ENCODE assay signal across 8 cellular contexts in genomic region chr12:8609061-8609570, GRCh38. TPM values are rescaled to one million over a fixed set of nuclear protein-coding genes. Genes with fewer than 3 reads are reported as not detected.
A peak's percentile ranks its signal among the peaks of the same experiment; 100 is the strongest.
DNase-seq lines count a peak whose midpoint lies in the region; ATAC-seq, FAIRE-seq and TF ChIP-seq lines count a peak whose summit lies in the region.

No MANE protein-coding gene starts in this region.

- no peak for TF ChIP-seq EP300 in stomach (IDR thresholded peaks at IDR 0.05)

- peaks cover 10% of the 10 kb centered on the region for H3K4me1 Mint-ChIP-seq in activated CD8-positive, alpha-beta T cell treated with anti-CD3 and anti-CD28 coated beads for 36 hours (ENCODE audit: low read depth)

- no peaks in the 10 kb centered on the region for H3K9me3 Mint-ChIP-seq in activated CD8-positive, alpha-beta T cell treated with anti-CD3 and anti-CD28 coated beads for 36 hours

- FAIRE-seq in A204.1 (lab: Jason Lieb, UNC): peak; percentile 95

- DNase-seq in Daoy (ENCODE audit: low read depth) (peak; percentile 50), NCI-H1105 (lab: John Stamatoyannopoulos, UW) (peak; percentile 45), right atrium auricular region (ENCODE audit: low spot score) (no peak), stomach (no peak), NK-92 (lab: John Stamatoyannopoulos, UW; ENCODE audit: unreplicated experiment) (no peak)
- DNase-seq in activated CD8-positive, alpha-beta T cell treated with anti-CD3 and anti-CD28 coated beads for 36 hours: peak; percentile 16
- DNase-seq in stimulated activated naive CD4-positive, alpha-beta T cell treated with Interleukin-2 at 50 U/mL for 16 hours (lab: John Stamatoyannopoulos, UW): no peak

- H3K36me3 ChIP-seq in right atrium auricular region: no peaks in the 10 kb centered on the region
- no peaks in the 10 kb centered on the region for H3K36me3 ChIP-seq in stomach

- H3K9me3 ChIP-seq in right atrium auricular region (no peaks in the 10 kb centered on the region), stomach (no peaks in the 10 kb centered on the region)

- no peak overlapping the region for H3K27ac ChIP-seq in right atrium auricular region
- no peak overlapping the region for H3K27ac ChIP-seq in stomach

- no peak overlapping the region for H3K4me3 Mint-ChIP-seq in activated CD8-positive, alpha-beta T cell treated with anti-CD3 and anti-CD28 coated beads for 36 hours

- H3K27me3 ChIP-seq in right atrium auricular region (no peaks in the 10 kb centered on the region), stomach (peaks cover 0 to 11% (median 0%) of the 10 kb centered on the region in 3 donors)

- TF ChIP-seq CTCF in activated CD8-positive, alpha-beta T cell treated with anti-CD3 and anti-CD28 coated beads for 36 hours (IDR thresholded peaks at IDR 0.05): peak; percentile 75
- TF ChIP-seq CTCF in right atrium auricular region (IDR thresholded peaks at IDR 0.05) (peak; percentile 54 to 77), stomach (IDR thresholded peaks at IDR 0.05) (peak in 5 of 7 experiments; percentile 19 to 48 (median 38))

- no peaks in the 10 kb centered on the region for H3K36me3 Mint-ChIP-seq in activated CD8-positive, alpha-beta T cell treated with anti-CD3 and anti-CD28 coated beads for 36 hours (ENCODE audit: low read depth)

- H3K4me1 ChIP-seq in right atrium auricular region (no peaks in the 10 kb centered on the region), stomach (peaks cover 0 to 9% (median 3%) of the 10 kb centered on the region in 4 donors)

- H3K27ac Mint-ChIP-seq in activated CD8-positive, alpha-beta T cell treated with anti-CD3 and anti-CD28 coated beads for 36 hours: no peak overlapping the region

- no peak overlapping the region for H3K4me3 ChIP-seq in right atrium auricular region
- no peak overlapping the region for H3K4me3 ChIP-seq in stomach

- peak; percentile 61 for ATAC-seq in activated CD8-positive, alpha-beta T cell treated with anti-CD3 and anti-CD28 coated beads for 36 hours

- WGBS in stomach, 5 donors: 12 to 18% (median 16%) methylated on average over 5 of the region's 5 CpGs

- POLR2A ChIA-PET in activated CD8-positive, alpha-beta T cell treated with anti-CD3 and anti-CD28 coated beads for 36 hours (lab: Charles Lee): interaction anchor here (1.3 kb wide), 1 partner anchor 117 kb away, joined by 3 read pairs; no protein-coding TSS in a partner anchor

- CTCF ChIA-PET in activated CD8-positive, alpha-beta T cell treated with anti-CD3 and anti-CD28 coated beads for 36 hours (lab: Charles Lee): interaction anchor here (1.2 to 4.4 kb wide), 11 partner anchors 9 to 65 kb away, joined by 4 to 34 read pairs (median 7); no protein-coding TSS in a partner anchor

- peaks cover 2% of the 10 kb centered on the region for H3K27me3 Mint-ChIP-seq in activated CD8-positive, alpha-beta T cell treated with anti-CD3 and anti-CD28 coated beads for 36 hours

- no peak for TF ChIP-seq POLR2A in stomach (IDR thresholded peaks at IDR 0.05)

- intact Hi-C loops in activated CD8-positive, alpha-beta T cell treated with anti-CD3 and anti-CD28 coated beads for 36 hours (cut with micrococcal nuclease): no loop called here
- intact Hi-C loops in stomach (cut with DNase I; ENCODE audit: low total_unique reads): no loop called here

RNA-seq across cellular contexts. Expression of gene AICDA, which starts 3.5 kb away (rescaled TPM):
- not detected in 2 replicates for total RNA-seq in Daoy (2014; rRNA removed; shearing (Covaris generic))
- not detected for total RNA-seq in activated CD8-positive, alpha-beta T cell treated with anti-CD3 and anti-CD28 coated beads for 36 hours
- total RNA-seq in right atrium auricular region: under 1 TPM in 1 of 2 donors, not detected in 1; 0.12 TPM
- under 1 TPM in 1 of 5 donors, not detected in 4; 0.37 TPM for total RNA-seq in stomach
- polyA plus RNA-seq in stomach: under 1 TPM in 1 of 3 donors, not detected in 2; 0.18 TPM

RNA-seq across cellular contexts. Expression of gene MFAP5, which starts 53.5 kb away (rescaled TPM):
- total RNA-seq in Daoy (2014; rRNA removed; shearing (Covaris generic)): 1.1 and 3.9 TPM in 2 replicates
- total RNA-seq in activated CD8-positive, alpha-beta T cell treated with anti-CD3 and anti-CD28 coated beads for 36 hours: not detected
- total RNA-seq in right atrium auricular region (100 to 1,000 TPM in 1 of 2 donors, 10 to 100 TPM in 1; 22.1 to 104 TPM), stomach (100 to 1,000 TPM in 2 of 5 donors, 10 to 100 TPM in 3; 11.6 to 282 (median 88.7) TPM)
- polyA plus RNA-seq in stomach: 10 to 100 TPM; 10.6 to 20.6 (median 16.8) TPM

Comparison
In these comparisons a context has a peak if more than half of its experiments do, and no peak if none do; other contexts are left out.
1. DNase-seq: peak in Daoy (single experiment), NCI-H1105 (single experiment) and activated CD8-positive, alpha-beta T cell treated with anti-CD3 and anti-CD28 coated beads for 36 hours (single experiment); none in right atrium auricular region (single experiment), stomach (single experiment), NK-92 (single experiment) and stimulated activated naive CD4-positive, alpha-beta T cell treated with Interleukin-2 at 50 U/mL for 16 hours (single experiment).
2. Peak in every context shown above with its lines, with median percentiles within 50 percentile points of each other: CTCF ChIP-seq.